ENCODE assay signal across 22 cellular contexts in the genomic region with DNA sequence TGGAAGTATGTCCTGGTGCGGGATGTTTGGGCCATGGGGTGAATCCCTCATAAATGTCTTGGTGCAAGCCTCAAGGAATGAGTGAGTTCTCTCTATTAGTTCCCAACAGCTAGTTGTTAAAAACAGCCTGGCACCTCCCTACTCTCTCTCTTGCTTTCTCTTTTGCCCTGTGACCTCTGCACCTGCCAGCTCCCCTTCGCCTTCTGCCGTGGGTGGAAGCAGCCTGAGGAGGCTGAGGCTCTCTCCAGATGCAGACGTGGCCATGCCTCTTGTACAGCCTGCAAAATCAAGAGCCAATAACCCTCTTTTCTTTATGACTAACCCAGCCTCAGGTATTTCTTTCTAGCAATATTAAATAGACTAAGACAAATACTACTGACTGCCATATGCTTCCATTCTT.
"Had no signal": no experiment of that assay in that cellular context is flagged by ENCODE, and none has a peak within 500 bp of the region (broad histone marks: within the 10 kb centered on the region; RNA-seq: fewer than 3 reads in every experiment).

No MANE protein-coding gene starts in this region.

- DNase-seq: dermis blood vessel endothelial cell; dorsolateral prefrontal cortex; effector CD4-positive, alpha-beta T cell; effector memory CD4-positive, alpha-beta T cell; foreskin keratinocyte; heart left ventricle; hypothalamus; immature natural killer cell; islet precursor cell; kidney; kidney glomerular epithelial cell; left lung; left ventricle myocardium superior; lower lobe of right lung; mesenchymal stem cell; mucosa of descending colon; naive B cell had no signal

- ATAC-seq: foreskin keratinocyte, gastroesophageal sphincter, heart left ventricle, left lung, left ventricle myocardium superior, lower lobe of right lung, mucosa of descending colon had no signal

- H3K4me2 ChIP-seq: hepatocyte had no signal

- H3K4me1 Mint-ChIP-seq: immature natural killer cell, naive B cell had no signal

- H3K36me3 Mint-ChIP-seq: mesothelial cell of epicardium, naive B cell had no signal

- H3K27me3 Mint-ChIP-seq: naive B cell had no signal

- H3K36me3 ChIP-seq: esophagus muscularis mucosa, gastroesophageal sphincter, heart left ventricle, left lung, lower lobe of right lung had no signal

- H2AFZ ChIP-seq: hepatocyte had no signal

- H3K4me3 Mint-ChIP-seq: immature natural killer cell, mesothelial cell of epicardium, naive B cell had no signal

- H3K9me3 ChIP-seq: esophagus muscularis mucosa, gastroesophageal sphincter, heart left ventricle, lower lobe of right lung had no signal

- H3K4me3 ChIP-seq: coronary artery, dorsolateral prefrontal cortex, esophagus muscularis mucosa, gastroesophageal sphincter, heart left ventricle, hepatocyte, left lung, lower lobe of right lung, mucosa of descending colon had no signal

- H3K27me3 ChIP-seq: dorsolateral prefrontal cortex, esophagus muscularis mucosa, foreskin keratinocyte, gastroesophageal sphincter, heart left ventricle, hepatocyte, left lung had no signal

- H3K4me1 ChIP-seq: esophagus muscularis mucosa, foreskin keratinocyte, gastroesophageal sphincter, heart left ventricle, left lung, lower lobe of right lung had no signal

- H3K9me3 Mint-ChIP-seq: mesothelial cell of epicardium had no signal

- H3K79me2 ChIP-seq: hepatocyte had no signal

- H3K27ac Mint-ChIP-seq: immature natural killer cell, mesothelial cell of epicardium, naive B cell had no signal

- H3K27ac ChIP-seq: coronary artery, dorsolateral prefrontal cortex, esophagus muscularis mucosa, foreskin keratinocyte, gastroesophageal sphincter, heart left ventricle, hepatocyte, left lung, lower lobe of right lung had no signal
